ENCODE assay signal across 1 cellular context in genomic region chr3:125357837-125358236, GRCh38.
TF ChIP-seq lines count a peak whose summit lies in the region.

No MANE protein-coding gene starts in this region.

TF ChIP-seq in H1, 55 proteins besides CTCF, POLR2A, EP300 and RAD21 (continued from another document):
- TF ChIP-seq PHF8 (conservative IDR thresholded peaks at IDR 0.05; ENCODE audit: low read depth, low read length) (no peak), ZNF274 (IDR thresholded peaks at IDR 0.05; ENCODE audit: borderline replicate concordance, extremely low read depth, low read length) (no peak), HDAC2 (IDR thresholded peaks at IDR 0.05; ENCODE audit: borderline replicate concordance in 1 of 2, low read depth in 2 of 2, low read length in 2 of 2) (no peak), MAFK (IDR thresholded peaks at IDR 0.05; ENCODE audit: low read depth, low read length) (no peak)
